ENCODE assay signal across 9 cellular contexts in genomic region chr2:112187805-112188596, GRCh38. TPM values are rescaled to one million over a fixed set of nuclear protein-coding genes. Genes with fewer than 3 reads are reported as not detected.
A peak's percentile ranks its signal among the peaks of the same experiment; 100 is the strongest.
DNase-seq lines count a peak whose midpoint lies in the region; ATAC-seq and TF ChIP-seq lines count a peak whose summit lies in the region.
"Had no signal": no experiment of that assay in that cellular context is flagged by ENCODE, and none has a peak within 500 bp of the region (broad histone marks: within the 10 kb centered on the region; RNA-seq: fewer than 3 reads in every experiment).

No MANE protein-coding gene starts in this region.

- TF ChIP-seq POLR2A in spleen (IDR thresholded peaks at IDR 0.05), result no peak
- no peak for TF ChIP-seq POLR2A in testis (IDR thresholded peaks at IDR 0.05)

- POLR2A ChIA-PET in activated naive CD8-positive, alpha-beta T cell treated with anti-CD3 and anti-CD28 coated beads, Interleukin-2, amount 10 ng/mL, durations not matched to agents 7 days and 5 days (lab: Charles Lee), result interaction anchor here (0.8 to 1.7 kb wide), 5 partner anchors 17 to 133 kb away, joined by 3 to 9 read pairs (median 3); partner anchors contain the start of gene ZC3H8

- H3K27me3 Mint-ChIP-seq in activated naive CD8-positive, alpha-beta T cell treated with anti-CD3 and anti-CD28 coated beads, Interleukin-2, amount 10 ng/mL, durations not matched to agents 7 days and 5 days, result no peaks in the 10 kb centered on the region

- H3K4me3 ChIP-seq in spleen (no peak overlapping the region), testis (no peak overlapping the region)

- no peak for TF ChIP-seq CTCF in spleen (IDR thresholded peaks at IDR 0.05 in 8 of 11, conservative IDR thresholded peaks at IDR 0.05 in 3 of 11)
- TF ChIP-seq CTCF in testis (IDR thresholded peaks at IDR 0.05), result no peak

- H3K36me3 ChIP-seq in spleen (no peaks in the 10 kb centered on the region), testis (ENCODE audit: low read depth, missing control alignments) (no peaks in the 10 kb centered on the region)

- DNase-seq in CMK (ENCODE audit: low read depth), result peak; percentile 67
- peak; percentile 69 for DNase-seq in T-helper 22 cell (ENCODE audit: low read depth)
- DNase-seq in activated naive CD8-positive, alpha-beta T cell treated with anti-CD3 and anti-CD28 coated beads, Interleukin-2, amount 10 ng/mL, durations not matched to agents 7 days and 5 days, result peak; percentile 70
- no peak for DNase-seq in spleen
- DNase-seq in testis, result no peak
- no peak for DNase-seq in NCI-H2029 treated with DMSO at 0.1 percent for 48 hours (lab: John Stamatoyannopoulos, UW)
- no peak for DNase-seq in NCI-H774 (lab: John Stamatoyannopoulos, UW)
- DNase-seq in NCI-H510A treated with DMSO at 0.1 percent for 48 hours (lab: John Stamatoyannopoulos, UW), result no peak

- no peaks in the 10 kb centered on the region for H3K9me3 Mint-ChIP-seq in activated naive CD8-positive, alpha-beta T cell treated with anti-CD3 and anti-CD28 coated beads, Interleukin-2, amount 10 ng/mL, durations not matched to agents 7 days and 5 days

- intact Hi-C loops in spleen (cut with DNase I; ENCODE audit: low total_unique reads), result no loop called here
- intact Hi-C loops in testis (cut with DNase I; ENCODE audit: low total_unique reads), result no loop called here

- peak; percentile 91 for ATAC-seq in activated naive CD8-positive, alpha-beta T cell treated with anti-CD3 and anti-CD28 coated beads, Interleukin-2, amount 10 ng/mL, durations not matched to agents 7 days and 5 days (ENCODE audit: low read depth)

- H3K27ac ChIP-seq in spleen, result peak overlapping the region; percentile 19 to 79 (median 48)
- H3K27ac ChIP-seq in testis, result no peak overlapping the region
- H3K27ac ChIP-seq: KMS-11 had no signal

- H3K36me3 Mint-ChIP-seq in activated naive CD8-positive, alpha-beta T cell treated with anti-CD3 and anti-CD28 coated beads, Interleukin-2, amount 10 ng/mL, durations not matched to agents 7 days and 5 days, result peaks cover 6% of the 10 kb centered on the region

- peak overlapping the region; percentile 96 for H3K27ac Mint-ChIP-seq in activated naive CD8-positive, alpha-beta T cell treated with anti-CD3 and anti-CD28 coated beads, Interleukin-2, amount 10 ng/mL, durations not matched to agents 7 days and 5 days

- peaks cover 0 to 19% (median 11%) of the 10 kb centered on the region in 6 donors for H3K4me1 ChIP-seq in spleen
- H3K4me1 ChIP-seq in testis, result no peaks in the 10 kb centered on the region

- no peaks in the 10 kb centered on the region for H3K9me3 ChIP-seq in spleen
- no peaks in the 10 kb centered on the region for H3K9me3 ChIP-seq in testis

- peak overlapping the region; percentile 67 for H3K4me3 Mint-ChIP-seq in activated naive CD8-positive, alpha-beta T cell treated with anti-CD3 and anti-CD28 coated beads, Interleukin-2, amount 10 ng/mL, durations not matched to agents 7 days and 5 days

- H3K27me3 ChIP-seq in spleen (replicated peaks in 1 of 7) (no peaks in the 10 kb centered on the region), testis (no peaks in the 10 kb centered on the region)

- peaks cover 29% of the 10 kb centered on the region for H3K4me1 Mint-ChIP-seq in activated naive CD8-positive, alpha-beta T cell treated with anti-CD3 and anti-CD28 coated beads, Interleukin-2, amount 10 ng/mL, durations not matched to agents 7 days and 5 days

- 42 to 58% (median 54%) methylated on average over 9 of the region's 9 CpGs for WGBS in spleen, 5 donors
- WGBS in testis, 2 donors, result 70 to 78% methylated on average over 9 of the region's 9 CpGs

RNA-seq across cellular contexts. Expression of gene FBLN7, which starts 49.8 kb away (rescaled TPM):
- total RNA-seq in activated naive CD8-positive, alpha-beta T cell treated with anti-CD3 and anti-CD28 coated beads, Interleukin-2, amount 10 ng/mL, durations not matched to agents 7 days and 5 days, result 1 to 10 TPM; 1.1 to 1.8 TPM
- total RNA-seq in spleen (10 to 100 TPM in 3 of 7 donors, 1 to 10 TPM in 4; 6.5 to 14.5 (median 9.0) TPM), testis (1 to 10 TPM in 1 of 2 donors, under 1 TPM in 1; 0.79 to 3.3 TPM)
- polyA plus RNA-seq in spleen (1 to 10 TPM; 1.5 to 2.1 (median 2.0) TPM), testis (ENCODE audit: insufficient read depth, low read depth, low replicate concordance) (3.1 TPM)

Comparison
In these comparisons a context has a peak if more than half of its experiments do, and no peak if none do; other contexts are left out.
1. DNase-seq: peak in CMK (single experiment), T-helper 22 cell (single experiment) and activated naive CD8-positive, alpha-beta T cell treated with anti-CD3 and anti-CD28 coated beads, Interleukin-2, amount 10 ng/mL, durations not matched to agents 7 days and 5 days (single experiment); none in spleen (single experiment), testis (single experiment), NCI-H2029 treated with DMSO at 0.1 percent for 48 hours (single experiment), NCI-H774 (single experiment) and NCI-H510A treated with DMSO at 0.1 percent for 48 hours (single experiment).
2. H3K27ac ChIP-seq: peak in spleen (8 of 8); none in testis (0 of 2).